9 cellular contexts compared by ENCODE assay signal in genomic region chr17:58960068-58960467, GRCh38.
DNase-seq lines count a peak whose midpoint lies in the region; ATAC-seq and TF ChIP-seq lines count a peak whose summit lies in the region.
"Had no signal": no experiment of that assay in that cellular context is flagged by ENCODE, and none has a peak within 500 bp of the region (broad histone marks: within the 10 kb centered on the region; RNA-seq: fewer than 3 reads in every experiment).

No MANE protein-coding gene starts in this region.

- H3K79me1 ChIP-seq in IMR-90 (ENCODE audit: low read depth in 1 of 2, low read length in 2 of 2), result no peaks in the 10 kb centered on the region

- no peak overlapping the region for H2AK9ac ChIP-seq in IMR-90 (replicated peaks; ENCODE audit: low read depth, low read length, poor library complexity)

- no peaks in the 10 kb centered on the region for H3K4me1 ChIP-seq in IMR-90 (ENCODE audit: control insufficient read depth, insufficient read depth, low read length)

- no peak overlapping the region for H2AFZ ChIP-seq in IMR-90 (replicated peaks; ENCODE audit: low read length, poor library complexity)

- H3K36me3 ChIP-seq in IMR-90 (ENCODE audit: control insufficient read depth, insufficient read depth, low read length), result no peaks in the 10 kb centered on the region
- H3K36me3 ChIP-seq in WERI-Rb-1, result peaks cover 25% of the 10 kb centered on the region

- H3K56ac ChIP-seq in IMR-90 (ENCODE audit: extremely low read depth, insufficient read depth, low read length), result no peak overlapping the region

- TF ChIP-seq POLR2A in IMR-90 (IDR thresholded peaks at IDR 0.05; ENCODE audit: low read depth, low read length), result no peak

- H3K23ac ChIP-seq in IMR-90 (ENCODE audit: low read depth, low read length), result no peak overlapping the region

- no peak overlapping the region for H2AK5ac ChIP-seq in IMR-90 (ENCODE audit: low read depth, low read length)

- no peak overlapping the region for H2BK15ac ChIP-seq in IMR-90 (ENCODE audit: low read depth, low read length)

- TF ChIP-seq CTCF in IMR-90 (conservative IDR thresholded peaks at IDR 0.05; ENCODE audit: low read depth, low read length) (peak; percentile 35; the same call in 1 of the 2 replicates), WERI-Rb-1 (IDR thresholded peaks at IDR 0.05; ENCODE audit: low read depth, low read length) (peak; percentile 21; the same call in 1 of the 2 replicates)

- CTCF ChIA-PET in IMR-90 (lab: Yijun Ruan, JAX), result interaction anchor here (0.7 to 0.8 kb wide), 2 partner anchors 15 to 30 kb away, joined by 3 to 4 read pairs; no protein-coding TSS in a partner anchor

- dilution Hi-C loops in IMR-90 (cut with HindIII; ENCODE audit: low sequenced_read_pairs, unreplicated experiment), result no loop called here

- POLR2A ChIA-PET in IMR-90 (lab: Charles Lee; ENCODE audit: unreplicated experiment), result no interaction called here

- H3K14ac ChIP-seq in IMR-90 (replicated peaks; ENCODE audit: low read depth, low read length), result no peak overlapping the region

- no peak overlapping the region for H4K8ac ChIP-seq in IMR-90 (ENCODE audit: low read depth in 2 of 2, low read length in 2 of 2)

- H3K9me1 ChIP-seq in IMR-90 (ENCODE audit: insufficient read depth, low read length), result no peaks in the 10 kb centered on the region

- DNase-seq in DMS53 (lab: John Stamatoyannopoulos, UW) (peak; percentile 59), IMR-90 (peak; percentile 74), WERI-Rb-1 (no peak), left kidney (ENCODE audit: low read depth, low spot score) (peak; percentile 24), COLO668 (lab: John Stamatoyannopoulos, UW; ENCODE audit: unreplicated experiment) (no peak)

- ATAC-seq in IMR-90 (ENCODE audit: low read depth) (peak; percentile 61), HG03460 (IDR thresholded peaks at IDR 0.05; ENCODE audit: unreplicated experiment) (no peak), GM21526 (IDR thresholded peaks at IDR 0.05; ENCODE audit: low FRiP score, unreplicated experiment) (no peak), HG03139 (IDR thresholded peaks at IDR 0.05; ENCODE audit: unreplicated experiment) (no peak)

- no peak overlapping the region for H4K5ac ChIP-seq in IMR-90 (ENCODE audit: low read depth, low read length)

- in situ Hi-C loops in IMR-90 (cut with MboI; ENCODE audit: low sequenced_read_pairs), result no loop called here

- intact Hi-C loops in IMR-90 (cut with micrococcal nuclease), result no loop called here

- H3K18ac ChIP-seq in IMR-90 (ENCODE audit: low read depth, low read length), result no peak overlapping the region

- H3K27ac ChIP-seq in IMR-90 (ENCODE audit: insufficient read depth, low read length), result no peak overlapping the region
- H3K27ac ChIP-seq in WERI-Rb-1, result no peak overlapping the region
- H3K27ac ChIP-seq: HL-60 had no signal

- no peak overlapping the region for H3K9ac ChIP-seq in IMR-90 (ENCODE audit: low read depth, low read length)

- no peak overlapping the region for H3K4ac ChIP-seq in IMR-90 (ENCODE audit: low read depth, low read length)

- H3K27me3 ChIP-seq in IMR-90 (ENCODE audit: control insufficient read depth, insufficient read depth, low read length), result no peaks in the 10 kb centered on the region
- no peaks in the 10 kb centered on the region for H3K27me3 ChIP-seq in WERI-Rb-1 (ENCODE audit: insufficient read depth, low read depth, severe bottlenecking)

- no peaks in the 10 kb centered on the region for H4K20me1 ChIP-seq in IMR-90 (ENCODE audit: insufficient read depth, low read length)

- no peak overlapping the region for H4K91ac ChIP-seq in IMR-90 (ENCODE audit: insufficient read depth, low read depth, low read length)

- H2BK5ac ChIP-seq in IMR-90 (ENCODE audit: low read depth, low read length, poor library complexity, severe bottlenecking), result no peak overlapping the region

- no peak overlapping the region for H2BK20ac ChIP-seq in IMR-90 (ENCODE audit: low read depth, low read length)

- no peak overlapping the region for H3K4me3 ChIP-seq in IMR-90 (ENCODE audit: insufficient read depth, low read depth, low read length)
- no peak overlapping the region for H3K4me3 ChIP-seq in WERI-Rb-1 (ENCODE audit: low read depth, low read length)

- TF ChIP-seq RAD21 in IMR-90 (IDR thresholded peaks at IDR 0.05; ENCODE audit: low read length), result peak; percentile 39

- H3K9me3 ChIP-seq in IMR-90 (ENCODE audit: control insufficient read depth, insufficient read depth, low read length) (no peaks in the 10 kb centered on the region), WERI-Rb-1 (ENCODE audit: severe bottlenecking) (no peaks in the 10 kb centered on the region)

- H3K4me2 ChIP-seq in IMR-90 (ENCODE audit: low read depth, low read length), result no peak overlapping the region

- no peak overlapping the region for H2BK120ac ChIP-seq in IMR-90 (ENCODE audit: low read depth, low read length)

- BruUV-seq in IMR-90 (replicated peaks; lab: Mats Ljungman, UMichigan), result no TSS peak

TF ChIP-seq in IMR-90, 13 proteins besides CTCF, POLR2A, EP300 and RAD21:
- TF ChIP-seq FOS (IDR thresholded peaks at IDR 0.05; ENCODE audit: low read depth, low read length) (no peak), RFX5 (IDR thresholded peaks at IDR 0.05; ENCODE audit: low read depth, low read length) (no peak), MXI1 (IDR thresholded peaks at IDR 0.05; ENCODE audit: borderline replicate concordance, low read depth, low read length) (no peak), USF2 (IDR thresholded peaks at IDR 0.05; ENCODE audit: low read depth, low read length) (no peak), ELK1 (IDR thresholded peaks at IDR 0.05; ENCODE audit: borderline replicate concordance, low read depth, low read length) (no peak), CEBPB (IDR thresholded peaks at IDR 0.05; ENCODE audit: low read depth, low read length) (no peak), NFE2L2 (IDR thresholded peaks at IDR 0.05; ENCODE audit: low read depth, low read length) (no peak), BHLHE40 (IDR thresholded peaks at IDR 0.05; ENCODE audit: low read depth, low read length) (no peak), MAZ (IDR thresholded peaks at IDR 0.05; ENCODE audit: borderline replicate concordance, low read depth, low read length) (no peak), RCOR1 (IDR thresholded peaks at IDR 0.05; ENCODE audit: insufficient replicate concordance, low read length) (no peak), MAFK (IDR thresholded peaks at IDR 0.05; ENCODE audit: low read depth, low read length) (no peak), SMC3 (IDR thresholded peaks at IDR 0.05; ENCODE audit: low read depth, low read length) (no peak), CHD1 (IDR thresholded peaks at IDR 0.05; ENCODE audit: low read depth, low read length) (no peak)

Comparison
In these comparisons a context has a peak if more than half of its experiments do, and no peak if none do; other contexts are left out.
1. DNase-seq: peak in DMS53 (single experiment), IMR-90 (single experiment) and left kidney (single experiment); none in WERI-Rb-1 (single experiment) and COLO668 (single experiment).